In genomic region chr19:40684280-40684679, GRCh38 we compare ENCODE assay signal across 22 cellular contexts.
"Had no signal": no experiment of that assay in that cellular context is flagged by ENCODE, and none has a peak within 500 bp of the region (broad histone marks: within the 10 kb centered on the region; RNA-seq: fewer than 3 reads in every experiment).

No MANE protein-coding gene starts in this region.

- H3K27ac ChIP-seq: Peyer's patch had no signal

- H3K4me1 Mint-ChIP-seq: activated naive CD4-positive, alpha-beta T cell treated with anti-CD3 and anti-CD28 coated beads, Interleukin-2, amount 50 U/mL, for 24 hours had no signal

- H3K27me3 Mint-ChIP-seq: activated CD8-positive, alpha-beta T cell treated with anti-CD3 and anti-CD28 coated beads for 36 hours; activated naive CD4-positive, alpha-beta T cell treated with anti-CD3 and anti-CD28 coated beads, Interleukin-2, amount 50 U/mL, for 24 hours had no signal

- H3K27me3 ChIP-seq: Peyer's patch had no signal

- DNase-seq: activated CD4-positive, alpha-beta T cell treated with anti-CD3 and anti-CD28 coated beads for 4 hours; activated CD8-positive, alpha-beta memory T cell treated with anti-CD3 and anti-CD28 coated beads, Interleukin-2, amount 50 U/mL, for 48 hours; activated CD8-positive, alpha-beta T cell treated with anti-CD3 and anti-CD28 coated beads for 36 hours; activated T-cell treated with anti-CD3 and anti-CD28 coated beads, Interleukin-2, amount 50 U/mL, for 1 hour; aorta; central memory CD4-positive, alpha-beta T cell; KBM-7; MV-4-11; NCI-H1092 treated with DMSO at 0.1 percent for 48 hours; NCI-H1417 treated with DMSO at 0.1 percent for 48 hours; NCI-H1694; NCI-H2029; NCI-H2107; NCI-H2171 treated with DMSO at 0.1 percent for 48 hours; NCI-H226; NCI-H526; NCI-H82; Peyer's patch; SHP77 treated with DMSO at 0.1 percent for 48 hours had no signal

- H3K4me3 ChIP-seq: Peyer's patch had no signal

- H3K27ac Mint-ChIP-seq: activated CD8-positive, alpha-beta T cell treated with anti-CD3 and anti-CD28 coated beads for 36 hours; activated naive CD4-positive, alpha-beta T cell treated with anti-CD3 and anti-CD28 coated beads, Interleukin-2, amount 50 U/mL, for 24 hours; T-helper 1 cell treated with Interleukin-12 subunit alpha and Interleukin-12 subunit beta and Interleukin-4 antibody, amounts not matched to agents 30 μg/mL and 1 μg/mL, for 36 hours had no signal

- H3K4me3 Mint-ChIP-seq: activated CD8-positive, alpha-beta T cell treated with anti-CD3 and anti-CD28 coated beads for 36 hours; activated naive CD4-positive, alpha-beta T cell treated with anti-CD3 and anti-CD28 coated beads, Interleukin-2, amount 50 U/mL, for 24 hours; T-helper 1 cell treated with Interleukin-12 subunit alpha and Interleukin-12 subunit beta and Interleukin-4 antibody, amounts not matched to agents 30 μg/mL and 1 μg/mL, for 36 hours had no signal

- H3K9me3 ChIP-seq: Peyer's patch had no signal

- ATAC-seq: activated CD4-positive, CD25-positive, alpha-beta regulatory T cell treated with anti-CD3 and anti-CD28 coated beads, Interleukin-2, amount 50 U/mL, for 24 hours; activated CD8-positive, alpha-beta T cell treated with anti-CD3 and anti-CD28 coated beads for 36 hours had no signal

- H3K9me3 Mint-ChIP-seq: activated CD8-positive, alpha-beta T cell treated with anti-CD3 and anti-CD28 coated beads for 36 hours; activated naive CD4-positive, alpha-beta T cell treated with anti-CD3 and anti-CD28 coated beads, Interleukin-2, amount 50 U/mL, for 24 hours; T-helper 1 cell treated with Interleukin-12 subunit alpha and Interleukin-12 subunit beta and Interleukin-4 antibody, amounts not matched to agents 30 μg/mL and 1 μg/mL, for 36 hours had no signal
